8 cellular contexts compared by ENCODE assay signal in the genomic region with DNA sequence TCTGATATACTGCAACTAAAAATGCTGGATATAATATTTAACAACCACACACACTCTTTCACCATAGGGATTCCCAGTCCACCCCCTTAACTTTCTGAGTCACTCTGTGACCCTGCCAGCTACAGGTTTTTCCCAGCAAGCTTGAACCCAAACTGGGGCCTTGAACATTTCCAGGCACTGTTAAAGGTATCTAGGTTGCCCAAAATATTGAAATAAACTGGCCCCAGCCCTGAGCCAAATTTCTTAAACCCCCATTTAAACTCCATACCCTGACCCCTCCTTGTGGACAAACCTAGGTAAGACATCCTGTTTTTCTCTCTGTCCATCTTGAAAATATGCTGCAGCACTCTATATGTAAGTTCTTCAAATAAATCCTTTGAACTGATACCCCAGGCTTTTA. TPM values are rescaled to one million over a fixed set of nuclear protein-coding genes. Genes with fewer than 3 reads are reported as not detected.
A peak's percentile ranks its signal among the peaks of the same experiment; 100 is the strongest.
DNase-seq lines count a peak whose midpoint lies in the region; ATAC-seq and TF ChIP-seq lines count a peak whose summit lies in the region.

No MANE protein-coding gene starts in this region.

- H3K27ac Mint-ChIP-seq in memory B cell = no peak overlapping the region

- DNase-seq in SIG-M5 treated with dmso at 0.1 percent for 504 hours (lab: John Stamatoyannopoulos, UW; ENCODE audit: unreplicated experiment) = peak; percentile 52
- no peak for DNase-seq in SIG-M5 (lab: John Stamatoyannopoulos, UW)
- peak; percentile 51 for DNase-seq in MM.1S
- DNase-seq in ascending aorta (ENCODE audit: low spot score in 2 of 2) = no peak
- peak in 1 of 2 donors; percentile 23 for DNase-seq in memory B cell (ENCODE audit: low spot score in 2 of 2)
- DNase-seq in NCI-H226 = no peak

- no peaks in the 10 kb centered on the region for H3K4me1 ChIP-seq in MM.1S (ENCODE audit: low read length)
- H3K4me1 ChIP-seq in ascending aorta = no peaks in the 10 kb centered on the region

- H3K36me3 ChIP-seq in MM.1S (replicated peaks; ENCODE audit: insufficient read depth, low read length) (no peaks in the 10 kb centered on the region), ascending aorta (no peaks in the 10 kb centered on the region)

- ATAC-seq in memory B cell (ENCODE audit: low read depth) = peak; percentile 65
- ATAC-seq in GM18873 (IDR thresholded peaks at IDR 0.05; ENCODE audit: low FRiP score, unreplicated experiment) = no peak
- no peak for ATAC-seq in GM18870 (IDR thresholded peaks at IDR 0.05; ENCODE audit: unreplicated experiment)

- H3F3A ChIP-seq in MM.1S (ENCODE audit: insufficient read depth, low read length) = no peaks in the 10 kb centered on the region

- H3K36me3 Mint-ChIP-seq in memory B cell = no peaks in the 10 kb centered on the region

- H3K9me3 Mint-ChIP-seq in memory B cell = no peaks in the 10 kb centered on the region

- H3K9me2 ChIP-seq in MM.1S (replicated peaks; ENCODE audit: insufficient read depth, low read length) = no peaks in the 10 kb centered on the region

- H3K4me3 ChIP-seq in MM.1S (ENCODE audit: low read length) (no peak overlapping the region), ascending aorta (no peak overlapping the region)

- H4K20me1 ChIP-seq in MM.1S (ENCODE audit: insufficient read depth, low read length) = no peaks in the 10 kb centered on the region

- H3K9ac ChIP-seq in MM.1S (ENCODE audit: low read length) = no peak overlapping the region

- TF ChIP-seq CTCF in MM.1S (IDR thresholded peaks at IDR 0.05; ENCODE audit: low read length) = peak; percentile 63
- peak in 2 of 3 experiments; percentile 14 to 25 for TF ChIP-seq CTCF in ascending aorta (IDR thresholded peaks at IDR 0.05)

- H3K27me3 Mint-ChIP-seq in memory B cell = peaks cover 3% of the 10 kb centered on the region

- no peaks in the 10 kb centered on the region for H3K4me1 Mint-ChIP-seq in memory B cell

- intact Hi-C loops in ascending aorta (cut with DNase I) = no loop called here

- no peaks in the 10 kb centered on the region for H3K79me2 ChIP-seq in MM.1S (ENCODE audit: low read length)

- H3K9me3 ChIP-seq in MM.1S (replicated peaks; ENCODE audit: insufficient read depth, low read length) (no peaks in the 10 kb centered on the region), ascending aorta (no peaks in the 10 kb centered on the region)

- no peak overlapping the region for H3K4me2 ChIP-seq in MM.1S (ENCODE audit: low read depth, low read length)

- H3K27ac ChIP-seq in MM.1S (ENCODE audit: low read length) (no peak overlapping the region), ascending aorta (no peak overlapping the region)

- H3K27me3 ChIP-seq in MM.1S (replicated peaks; ENCODE audit: insufficient read depth, low read length) (no peaks in the 10 kb centered on the region), ascending aorta (no peaks in the 10 kb centered on the region)

- peak overlapping the region; percentile 46 for H2AFZ ChIP-seq in MM.1S (ENCODE audit: low read length)

- no peak overlapping the region for H3K4me3 Mint-ChIP-seq in memory B cell

RNA-seq across cellular contexts. Expression of a gene that starts 19.7 kb away (rescaled TPM):
- total RNA-seq in ascending aorta = 152 TPM

RNA-seq across cellular contexts. Expression of a gene that starts 21.6 kb away (rescaled TPM):
- total RNA-seq in ascending aorta = 10.3 TPM

RNA-seq across cellular contexts. Expression of a gene that starts 21.7 kb away (rescaled TPM):
- 5.5 TPM for total RNA-seq in ascending aorta

RNA-seq across cellular contexts. Expression of a gene that starts 42.0 kb away (rescaled TPM):
- total RNA-seq in ascending aorta = 9.5 TPM

RNA-seq across cellular contexts. Expression of a gene that starts 55.1 kb away (rescaled TPM):
- 79.4 TPM for total RNA-seq in ascending aorta

Comparison
In these comparisons a context has a peak if more than half of its experiments do, and no peak if none do; other contexts are left out.
1. DNase-seq: peak in SIG-M5 treated with dmso at 0.1 percent for 504 hours (single experiment) and MM.1S (single experiment); none in SIG-M5 (single experiment), ascending aorta (0 of 2) and NCI-H226 (single experiment).